1 cellular context compared by ENCODE assay signal in genomic region chr10:44998146-44998631, GRCh38.
TF ChIP-seq lines count a peak whose summit lies in the region.

No MANE protein-coding gene starts in this region.

TF ChIP-seq in HepG2, 621 proteins besides CTCF, POLR2A, EP300 and RAD21:
- TF ChIP-seq CEBPB (IDR thresholded peaks at IDR 0.05; ENCODE audit: borderline replicate concordance, low read depth, low read length) (0 out of 2 replicates have a peak, but pooled peaks have one; percentile 29), DBP (CRISPR knock-in tag; IDR thresholded peaks at IDR 0.05; ENCODE audit: not compliant biosample characterization) (no peak)
